ENCODE assay signal across 35 cellular contexts in genomic region chr3:43616034-43616433, GRCh38.
"Had no signal": no experiment of that assay in that cellular context is flagged by ENCODE, and none has a peak within 500 bp of the region (broad histone marks: within the 10 kb centered on the region; RNA-seq: fewer than 3 reads in every experiment).

No MANE protein-coding gene starts in this region.

- H3K36me3 Mint-ChIP-seq: activated CD8-positive, alpha-beta memory T cell treated with anti-CD3 and anti-CD28 coated beads, Interleukin-2, amount 10 ng/mL, durations not matched to agents 7 days and 5 days; activated naive CD4-positive, alpha-beta T cell treated with anti-CD3 and anti-CD28 coated beads, Interleukin-2, amount 10 ng/mL, durations not matched to agents 7 days and 5 days had no signal

- DNase-seq: activated CD4-positive, alpha-beta memory T cell treated with anti-CD3 and anti-CD28 coated beads, Interleukin-2, amount 10 ng/mL, durations not matched to agents 7 days and 5 days; activated CD4-positive, alpha-beta T cell treated with anti-CD3 and anti-CD28 coated beads for 1 hour; activated CD4-positive, alpha-beta T cell treated with anti-CD3 and anti-CD28 coated beads for 48 hours; activated CD4-positive, CD25-positive, alpha-beta regulatory T cell; activated CD8-positive, alpha-beta memory T cell treated with anti-CD3 and anti-CD28 coated beads for 24 hours; activated CD8-positive, alpha-beta memory T cell treated with anti-CD3 and anti-CD28 coated beads, Interleukin-2, amount 10 ng/mL, durations not matched to agents 7 days and 5 days; activated CD8-positive, alpha-beta memory T cell treated with anti-CD3 and anti-CD28 coated beads, Interleukin-2, amount 50 U/mL, for 48 hours; activated effector memory CD4-positive, alpha-beta T cell treated with Interleukin-2 at 50 U/mL for 16 hours; activated naive CD4-positive, alpha-beta T cell treated with anti-CD3 and anti-CD28 coated beads, Interleukin-2, amount 10 ng/mL, durations not matched to agents 7 days and 5 days; activated naive CD8-positive, alpha-beta T cell treated with anti-CD3 and anti-CD28 coated beads, Interleukin-2, amount 50 U/mL, for 24 hours; activated T-cell treated with anti-CD3 and anti-CD28 coated beads, Interleukin-2, amount 50 U/mL, for 48 hours; anterior cingulate cortex; caudate nucleus; cerebellar nuclear complex; Karpas-422; KBM-7; NCI-H1105; NCI-H1417 treated with DMSO at 0.1 percent for 48 hours; NCI-H187 treated with DMSO at 0.1 percent for 48 hours; NCI-H2081; NCI-H2171 treated with DMSO at 0.1 percent for 48 hours; NCI-H2227 treated with DMSO at 0.1 percent for 48 hours; NCI-H446; NCI-H69; NK-92 treated with Interleukin-12 subunit alpha and Interleukin-12 subunit beta, amount 100 ng/mL, for 24 hours; PC-3; Peyer's patch; RPMI8226; SHP77 treated with DMSO at 0.1 percent for 48 hours; SK-N-SH had no signal

- H3K9me3 Mint-ChIP-seq: activated CD4-positive, alpha-beta memory T cell treated with anti-CD3 and anti-CD28 coated beads, Interleukin-2, amount 10 ng/mL, durations not matched to agents 7 days and 5 days; activated naive CD4-positive, alpha-beta T cell treated with anti-CD3 and anti-CD28 coated beads, Interleukin-2, amount 10 ng/mL, durations not matched to agents 7 days and 5 days; activated naive CD8-positive, alpha-beta T cell treated with anti-CD3 and anti-CD28 coated beads, Interleukin-2, amount 50 U/mL, for 24 hours; T-helper 1 cell treated with Interleukin-12 subunit alpha and Interleukin-12 subunit beta and Interleukin-4 antibody, amounts not matched to agents 30 μg/mL and 1 μg/mL, for 36 hours; T-helper 2 cell treated with Interferon-gamma antibody and Interleukin-4, amounts not matched to agents 5 μg/mL and 100 μg/mL, for 36 hours had no signal

- H3K27ac Mint-ChIP-seq: activated CD4-positive, alpha-beta memory T cell treated with anti-CD3 and anti-CD28 coated beads, Interleukin-2, amount 10 ng/mL, durations not matched to agents 7 days and 5 days; activated CD8-positive, alpha-beta memory T cell treated with anti-CD3 and anti-CD28 coated beads, Interleukin-2, amount 10 ng/mL, durations not matched to agents 7 days and 5 days; activated naive CD4-positive, alpha-beta T cell treated with anti-CD3 and anti-CD28 coated beads, Interleukin-2, amount 10 ng/mL, durations not matched to agents 7 days and 5 days; activated naive CD8-positive, alpha-beta T cell; activated naive CD8-positive, alpha-beta T cell treated with anti-CD3 and anti-CD28 coated beads, Interleukin-2, amount 50 U/mL, for 24 hours; brain; T-helper 1 cell treated with Interleukin-12 subunit alpha and Interleukin-12 subunit beta and Interleukin-4 antibody, amounts not matched to agents 30 μg/mL and 1 μg/mL, for 36 hours; T-helper 2 cell treated with Interferon-gamma antibody and Interleukin-4, amounts not matched to agents 5 μg/mL and 100 μg/mL, for 36 hours had no signal

- H3K27me3 ChIP-seq: Peyer's patch, SJSA1 had no signal

- H3K4me3 ChIP-seq: Peyer's patch, SJSA1 had no signal

- H3K9me3 ChIP-seq: Peyer's patch, SJSA1, SK-N-SH had no signal

- H3K4me3 Mint-ChIP-seq: activated CD4-positive, alpha-beta memory T cell treated with anti-CD3 and anti-CD28 coated beads, Interleukin-2, amount 10 ng/mL, durations not matched to agents 7 days and 5 days; activated CD8-positive, alpha-beta memory T cell treated with anti-CD3 and anti-CD28 coated beads, Interleukin-2, amount 10 ng/mL, durations not matched to agents 7 days and 5 days; activated naive CD4-positive, alpha-beta T cell treated with anti-CD3 and anti-CD28 coated beads, Interleukin-2, amount 10 ng/mL, durations not matched to agents 7 days and 5 days; activated naive CD8-positive, alpha-beta T cell; activated naive CD8-positive, alpha-beta T cell treated with anti-CD3 and anti-CD28 coated beads, Interleukin-2, amount 50 U/mL, for 24 hours; T-helper 1 cell treated with Interleukin-12 subunit alpha and Interleukin-12 subunit beta and Interleukin-4 antibody, amounts not matched to agents 30 μg/mL and 1 μg/mL, for 36 hours; T-helper 2 cell treated with Interferon-gamma antibody and Interleukin-4, amounts not matched to agents 5 μg/mL and 100 μg/mL, for 36 hours had no signal

- H3K9ac ChIP-seq: SK-N-SH had no signal

- H3K27me3 Mint-ChIP-seq: activated naive CD8-positive, alpha-beta T cell; activated naive CD8-positive, alpha-beta T cell treated with anti-CD3 and anti-CD28 coated beads, Interleukin-2, amount 50 U/mL, for 24 hours; brain had no signal

- H3K36me3 ChIP-seq: Peyer's patch, SJSA1 had no signal

- ATAC-seq: activated CD8-positive, alpha-beta memory T cell treated with anti-CD3 and anti-CD28 coated beads, Interleukin-2, amount 10 ng/mL, durations not matched to agents 7 days and 5 days; activated naive CD8-positive, alpha-beta T cell treated with anti-CD3 and anti-CD28 coated beads, Interleukin-2, amount 50 U/mL, for 24 hours; PC-3 had no signal
